ENCODE assay signal across 8 cellular contexts in genomic region chr5:53008751-53009150, GRCh38. TPM values are rescaled to one million over a fixed set of nuclear protein-coding genes. Genes with fewer than 3 reads are reported as not detected.
DNase-seq lines count a peak whose midpoint lies in the region; ATAC-seq and TF ChIP-seq lines count a peak whose summit lies in the region.

No MANE protein-coding gene starts in this region.

- peaks cover 43% of the 10 kb centered on the region for H3K36me3 Mint-ChIP-seq in HFFc6 (ENCODE audit: low read depth)

- H3K4me3 ChIP-seq in NB4 (ENCODE audit: low read depth, low read length) (no peak overlapping the region), foreskin fibroblast (ENCODE audit: low read depth in 1 of 2, low read length in 2 of 2) (no peak overlapping the region)

- TF ChIP-seq POLR2A in NB4 (IDR thresholded peaks at IDR 0.05; ENCODE audit: extremely low read depth, insufficient read length), result no peak

- no peak overlapping the region; the same call in 1 of the 2 replicates for H3K4me3 Mint-ChIP-seq in HFFc6

- H3K9me3 Mint-ChIP-seq in HFFc6, result peaks cover 6% of the 10 kb centered on the region

- no peak for TF ChIP-seq CTCF in HFFc6 (IDR thresholded peaks at IDR 0.05)
- no peak for TF ChIP-seq CTCF in NB4 (IDR thresholded peaks at IDR 0.05; ENCODE audit: low read depth, low read length)
- no peak for TF ChIP-seq CTCF in foreskin fibroblast (IDR thresholded peaks at IDR 0.05; ENCODE audit: low read depth, low read length)

- no peaks in the 10 kb centered on the region; the same call in 1 of the 2 replicates for H3K27me3 Mint-ChIP-seq in HFFc6 (ENCODE audit: insufficient read depth)

- DNase-seq in HFFc6 (peak; percentile 69), NB4 (ENCODE audit: low read depth) (peak; percentile 23), foreskin fibroblast (peak; percentile 68 to 80), NCI-H345 treated with DMSO at 0.1 percent for 48 hours (lab: John Stamatoyannopoulos, UW; ENCODE audit: unreplicated experiment) (no peak), NCI-H2107 (lab: John Stamatoyannopoulos, UW) (no peak), T-helper 9 cell (no peak), NCI-H2227 treated with DMSO at 0.1 percent for 48 hours (lab: John Stamatoyannopoulos, UW) (no peak)

- peaks cover 100% of the 10 kb centered on the region for H3K4me1 Mint-ChIP-seq in HFFc6 (ENCODE audit: low read depth)

- ATAC-seq in GM18861 (IDR thresholded peaks at IDR 0.05; ENCODE audit: unreplicated experiment), result peak; percentile 98

- H3K27ac Mint-ChIP-seq in HFFc6, result peak overlapping the region; percentile 83

RNA-seq across cellular contexts. Expression of gene ITGA2, which starts 19.6 kb away (rescaled TPM):
- 10 to 100 TPM; 42.9 to 76.6 (median 50.5) TPM for total RNA-seq in HFFc6 (2021; fragmentation: NEBNext Ultra II Directional; extraction: Animal tissue kit (Norgen Biotek cat#: 25700))

Comparison
In these comparisons a context has a peak if more than half of its experiments do, and no peak if none do; other contexts are left out.
1. DNase-seq: peak in HFFc6 (single experiment), NB4 (single experiment) and foreskin fibroblast (2 of 2); none in NCI-H345 treated with DMSO at 0.1 percent for 48 hours (single experiment), NCI-H2107 (single experiment), T-helper 9 cell (single experiment) and NCI-H2227 treated with DMSO at 0.1 percent for 48 hours (single experiment).